Comparison of ENCODE assay signal across 9 cellular contexts in the genomic region with DNA sequence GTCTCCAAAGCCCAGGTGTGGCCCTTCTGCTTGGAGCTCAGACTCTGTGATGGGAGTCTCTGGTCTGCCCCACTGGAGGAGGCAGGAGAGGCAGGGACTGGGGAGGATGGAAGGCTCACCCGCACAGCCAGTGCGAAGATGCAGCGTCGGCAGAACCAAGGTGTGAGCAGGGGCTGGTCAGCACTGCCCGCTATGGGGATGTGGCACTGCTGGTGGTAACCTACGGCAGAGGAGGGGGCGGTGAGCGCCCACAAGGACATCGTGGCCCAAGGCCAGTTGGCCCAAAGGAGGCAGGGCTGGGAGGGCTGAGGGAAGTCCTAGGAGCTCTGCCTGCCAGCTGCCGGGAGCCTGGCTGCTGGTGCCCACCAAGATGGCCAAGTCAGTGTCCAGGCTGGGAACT. TPM values are rescaled to one million over a fixed set of nuclear protein-coding genes. Genes with fewer than 3 reads are reported as not detected.
A peak's percentile ranks its signal among the peaks of the same experiment; 100 is the strongest.
DNase-seq lines count a peak whose midpoint lies in the region; ATAC-seq and TF ChIP-seq lines count a peak whose summit lies in the region.
"Had no signal": no experiment of that assay in that cellular context is flagged by ENCODE, and none has a peak within 500 bp of the region (broad histone marks: within the 10 kb centered on the region; RNA-seq: fewer than 3 reads in every experiment).

No MANE protein-coding gene starts in this region.

- H3K9ac ChIP-seq in muscle layer of colon (ENCODE audit: low read length): no peak overlapping the region

- WGBS in thyroid gland, 2 donors: 90 to 97% methylated on average over 10 of the region's 10 CpGs

- H3K9me3 Mint-ChIP-seq in activated T-cell treated with anti-CD3 and anti-CD28 coated beads, Interleukin-2, amount 50 U/mL, for 72 hours: no peaks in the 10 kb centered on the region

- no peak for DNase-seq in activated T-cell treated with anti-CD3 and anti-CD28 coated beads, Interleukin-2, amount 50 U/mL, for 72 hours
- DNase-seq in activated T-cell treated with anti-CD3 and anti-CD28 coated beads for 4 hours (no peak), thyroid gland (peak in 1 of 2 donors; percentile 16), putamen (ENCODE audit: low spot score) (no peak), SIG-M5 treated with dmso at 0.1 percent for 504 hours (lab: John Stamatoyannopoulos, UW; ENCODE audit: unreplicated experiment) (no peak), WERI-Rb-1 (no peak)
- DNase-seq: NCI-H187 had no signal

- H3K27ac ChIP-seq in angular gyrus (ENCODE audit: low read depth, low read length): peak overlapping the region; percentile 84
- peak overlapping the region; percentile 79 for H3K27ac ChIP-seq in muscle layer of colon (ENCODE audit: low read depth, low read length)
- peak overlapping the region in 2 of 3 donors; percentile 78 to 81 for H3K27ac ChIP-seq in thyroid gland
- no peak overlapping the region for H3K27ac ChIP-seq in WERI-Rb-1

- intact Hi-C loops in thyroid gland (cut with DNase I): loop anchor here (5.0 kb wide), 1 partner anchor 58 kb away; a partner anchor contains a TSS

- H3K27me3 Mint-ChIP-seq in activated T-cell treated with anti-CD3 and anti-CD28 coated beads, Interleukin-2, amount 50 U/mL, for 72 hours (ENCODE audit: low read depth): no peaks in the 10 kb centered on the region

- H3K27me3 ChIP-seq in muscle layer of colon (ENCODE audit: control insufficient read depth in 1 of 2, insufficient read depth in 2 of 2, low read length in 2 of 2) (no peaks in the 10 kb centered on the region), thyroid gland (no peaks in the 10 kb centered on the region), WERI-Rb-1 (ENCODE audit: insufficient read depth, low read depth, severe bottlenecking) (no peaks in the 10 kb centered on the region)

- peak overlapping the region; percentile 86 to 93 for H3K4me3 Mint-ChIP-seq in activated T-cell treated with anti-CD3 and anti-CD28 coated beads, Interleukin-2, amount 50 U/mL, for 72 hours

- ATAC-seq in activated T-cell treated with anti-CD3 and anti-CD28 coated beads, Interleukin-2, amount 50 U/mL, for 72 hours (replicated peaks in 1 of 2): no peak

- TF ChIP-seq POLR2A in thyroid gland (IDR thresholded peaks at IDR 0.05): no peak

- H3K9me3 ChIP-seq in muscle layer of colon (ENCODE audit: low read length) (no peaks in the 10 kb centered on the region), thyroid gland (no peaks in the 10 kb centered on the region), WERI-Rb-1 (ENCODE audit: severe bottlenecking) (no peaks in the 10 kb centered on the region)

- peaks cover 61% of the 10 kb centered on the region for H3K4me1 Mint-ChIP-seq in activated T-cell treated with anti-CD3 and anti-CD28 coated beads, Interleukin-2, amount 50 U/mL, for 72 hours (ENCODE audit: low read depth)

- H3K36me3 Mint-ChIP-seq in activated T-cell treated with anti-CD3 and anti-CD28 coated beads, Interleukin-2, amount 50 U/mL, for 72 hours (ENCODE audit: insufficient read depth in 2 of 2): peaks cover 10 to 39% of the 10 kb centered on the region in 2 donors

- TF ChIP-seq CTCF in thyroid gland (IDR thresholded peaks at IDR 0.05) (no peak), WERI-Rb-1 (IDR thresholded peaks at IDR 0.05; ENCODE audit: low read depth, low read length) (no peak)

- H3K4me3 ChIP-seq in muscle layer of colon (ENCODE audit: low read depth in 1 of 2, low read length in 2 of 2): peak overlapping the region in 1 of 2 donors; percentile 59
- H3K4me3 ChIP-seq in thyroid gland (replicated peaks in 1 of 3): no peak overlapping the region
- no peak overlapping the region for H3K4me3 ChIP-seq in WERI-Rb-1 (ENCODE audit: low read depth, low read length)

- H3K4me1 ChIP-seq in muscle layer of colon (ENCODE audit: insufficient read depth, low read length): peaks cover 7% of the 10 kb centered on the region
- peaks cover 2 to 7% of the 10 kb centered on the region in 2 donors for H3K4me1 ChIP-seq in thyroid gland

- peaks cover 8% of the 10 kb centered on the region for H3K36me3 ChIP-seq in muscle layer of colon (ENCODE audit: insufficient read depth, low read length)
- no peaks in the 10 kb centered on the region for H3K36me3 ChIP-seq in thyroid gland
- H3K36me3 ChIP-seq in WERI-Rb-1: peaks cover 89% of the 10 kb centered on the region

- no peak overlapping the region for H3K27ac Mint-ChIP-seq in activated T-cell treated with anti-CD3 and anti-CD28 coated beads, Interleukin-2, amount 50 U/mL, for 72 hours

RNA-seq across cellular contexts. Expression of a gene that starts 7.3 kb away (rescaled TPM):
- total RNA-seq in activated T-cell treated with anti-CD3 and anti-CD28 coated beads, Interleukin-2, amount 50 U/mL, for 72 hours: 100 to 1,000 TPM; 166 to 222 TPM
- 10 to 100 TPM; 10.8 to 24.1 (median 13.1) TPM for total RNA-seq in thyroid gland

RNA-seq across cellular contexts. Expression of a gene that starts 27.0 kb away (rescaled TPM):
- total RNA-seq in activated T-cell treated with anti-CD3 and anti-CD28 coated beads, Interleukin-2, amount 50 U/mL, for 72 hours: 10 to 100 TPM; 48.6 to 59.0 TPM
- total RNA-seq in thyroid gland: 10 to 100 TPM; 34.8 to 38.6 (median 36.5) TPM

RNA-seq across cellular contexts. Expression of a gene that starts 56.9 kb away (rescaled TPM):
- total RNA-seq in activated T-cell treated with anti-CD3 and anti-CD28 coated beads, Interleukin-2, amount 50 U/mL, for 72 hours: 100 to 1,000 TPM in 1 of 2 donors, 10 to 100 TPM in 1; 91.6 to 101 TPM
- total RNA-seq in thyroid gland: 1 to 10 TPM; 5.7 to 7.8 (median 6.6) TPM

Comparison
In these comparisons a context has a peak if more than half of its experiments do, and no peak if none do; other contexts are left out.
1. RNA of a gene that starts 7.3 kb away (total RNA-seq): 166 to 222 TPM in activated T-cell treated with anti-CD3 and anti-CD28 coated beads, Interleukin-2, amount 50 U/mL, for 72 hours; 10.8 to 24.1 TPM in thyroid gland; every median in the first group is over 4 times any median in the second.
2. RNA of a gene that starts 56.9 kb away (total RNA-seq): 91.6 to 101 TPM in activated T-cell treated with anti-CD3 and anti-CD28 coated beads, Interleukin-2, amount 50 U/mL, for 72 hours; 5.7 to 7.8 TPM in thyroid gland; every median in the first group is over 10 times any median in the second.